In genomic region chr13:34822681-34823080, GRCh38 we compare ENCODE assay signal across 17 cellular contexts.
A peak's percentile ranks its signal among the peaks of the same experiment; 100 is the strongest.
DNase-seq lines count a peak whose midpoint lies in the region; ATAC-seq, FAIRE-seq and TF ChIP-seq lines count a peak whose summit lies in the region.
"Had no signal": no experiment of that assay in that cellular context is flagged by ENCODE, and none has a peak within 500 bp of the region (broad histone marks: within the 10 kb centered on the region; RNA-seq: fewer than 3 reads in every experiment).

No MANE protein-coding gene starts in this region.

- H3K4me1 ChIP-seq in HepG2 (ENCODE audit: insufficient read depth, low read length): peaks cover 8% of the 10 kb centered on the region; the same call in 1 of the 2 replicates
- H3K4me1 ChIP-seq in right lobe of liver: no peaks in the 10 kb centered on the region
- H3K4me1 ChIP-seq in pancreas: no peaks in the 10 kb centered on the region

- no peak for TF ChIP-seq RAD21 in HepG2 (CRISPR knock-in tag; IDR thresholded peaks at IDR 0.05)

- no peak overlapping the region for H3K4me3 ChIP-seq in HepG2 (replicated peaks in 1 of 3; ENCODE audit: insufficient read depth in 1 of 3, low read depth in 2 of 3, low read length in 3 of 3)
- H3K4me3 ChIP-seq in right lobe of liver: no peak overlapping the region
- no peak overlapping the region for H3K4me3 ChIP-seq in pancreas
- H3K4me3 ChIP-seq: GM23248 had no signal

- no peaks in the 10 kb centered on the region for H4K20me1 ChIP-seq in HepG2 (ENCODE audit: insufficient read depth, low read length)

- no peaks in the 10 kb centered on the region for H3K27me3 ChIP-seq in HepG2 (ENCODE audit: control insufficient read depth in 1 of 2, insufficient read depth in 2 of 2, low read length in 2 of 2)
- no peaks in the 10 kb centered on the region for H3K27me3 ChIP-seq in right lobe of liver
- no peaks in the 10 kb centered on the region for H3K27me3 ChIP-seq in pancreas

- no peaks in the 10 kb centered on the region for H3K36me3 Mint-ChIP-seq in endothelial cell (ENCODE audit: low read depth, unreplicated experiment)
- H3K36me3 Mint-ChIP-seq in naive thymus-derived CD8-positive, alpha-beta T cell: peaks cover 0 to 6% (median 0%) of the 10 kb centered on the region in 3 donors

- BruUV-seq in HepG2 (replicated peaks; lab: Mats Ljungman, UMichigan): no TSS peak

- TF ChIP-seq CTCF in HepG2 (CRISPR knock-in tag; IDR thresholded peaks at IDR 0.05) (no peak), right lobe of liver (IDR thresholded peaks at IDR 0.05) (no peak), endothelial cell (IDR thresholded peaks at IDR 0.05; ENCODE audit: unreplicated experiment) (no peak), pancreas (IDR thresholded peaks at IDR 0.05) (no peak)

- ATAC-seq in HepG2: no peak
- ATAC-seq in right lobe of liver: no peak
- no peak for ATAC-seq in pancreas
- ATAC-seq in naive thymus-derived CD8-positive, alpha-beta T cell: no peak
- ATAC-seq: HCT116 had no signal

- POLR2A ChIA-PET in HepG2 (lab: Yijun Ruan, JAX): no interaction called here
- POLR2A ChIA-PET in naive thymus-derived CD8-positive, alpha-beta T cell (lab: Charles Lee): no interaction called here

- H3K79me2 ChIP-seq in HepG2 (ENCODE audit: insufficient read depth, low read length): no peaks in the 10 kb centered on the region

- CTCF ChIA-PET in HepG2 (lab: Yijun Ruan, JAX; ENCODE audit: low intra/inter-chr PET ratio, low total read pairs): no interaction called here

- TF ChIP-seq POLR2A in HepG2 (IDR thresholded peaks at IDR 0.05; ENCODE audit: insufficient read depth in 1 of 2, low read depth in 2 of 2, low read length in 2 of 2) (no peak), right lobe of liver (IDR thresholded peaks at IDR 0.05) (no peak)

- no peak overlapping the region for H3K9ac ChIP-seq in HepG2 (ENCODE audit: insufficient read depth, low read depth, low read length)
- H3K9ac ChIP-seq: GM23248 had no signal

- H3K27ac Mint-ChIP-seq in endothelial cell (ENCODE audit: unreplicated experiment): no peak overlapping the region
- H3K27ac Mint-ChIP-seq in naive thymus-derived CD8-positive, alpha-beta T cell: no peak overlapping the region
- H3K27ac Mint-ChIP-seq: B cell; CD4-positive, alpha-beta T cell had no signal

- H3K9me3 Mint-ChIP-seq in endothelial cell (ENCODE audit: unreplicated experiment): no peaks in the 10 kb centered on the region
- H3K9me3 Mint-ChIP-seq in naive thymus-derived CD8-positive, alpha-beta T cell: peaks cover 0 to 10% (median 0%) of the 10 kb centered on the region in 9 donors

- TF ChIP-seq EP300 in HepG2 (IDR thresholded peaks at IDR 0.05; ENCODE audit: low read depth in 2 of 2, low read length in 2 of 2) (no peak), HepG2 (CRISPR knock-in tag; IDR thresholded peaks at IDR 0.05; ENCODE audit: borderline replicate concordance) (no peak)

- peaks cover 5% of the 10 kb centered on the region for H3K4me1 Mint-ChIP-seq in endothelial cell (ENCODE audit: unreplicated experiment)
- H3K4me1 Mint-ChIP-seq in naive thymus-derived CD8-positive, alpha-beta T cell: no peaks in the 10 kb centered on the region
- H3K4me1 Mint-ChIP-seq: B cell had no signal

- no peaks in the 10 kb centered on the region for H3K27me3 Mint-ChIP-seq in endothelial cell (ENCODE audit: unreplicated experiment)
- peaks cover 0 to 11% (median 2%) of the 10 kb centered on the region in 5 donors for H3K27me3 Mint-ChIP-seq in naive thymus-derived CD8-positive, alpha-beta T cell
- H3K27me3 Mint-ChIP-seq: B cell; CD4-positive, alpha-beta T cell had no signal

- no peaks in the 10 kb centered on the region for H3K36me3 ChIP-seq in HepG2 (replicated peaks in 1 of 2; ENCODE audit: control insufficient read depth in 1 of 2, insufficient read depth in 2 of 2, low read length in 2 of 2)
- H3K36me3 ChIP-seq in right lobe of liver: no peaks in the 10 kb centered on the region
- H3K36me3 ChIP-seq in pancreas: no peaks in the 10 kb centered on the region

- H3K9me3 ChIP-seq in HepG2 (ENCODE audit: low read length) (no peaks in the 10 kb centered on the region), right lobe of liver (no peaks in the 10 kb centered on the region), pancreas (no peaks in the 10 kb centered on the region)

- no peak for FAIRE-seq in HepG2 (lab: Jason Lieb, UNC)
- FAIRE-seq in pancreas (lab: Jason Lieb, UNC): no peak
- FAIRE-seq: H54 had no signal

- H3K4me3 Mint-ChIP-seq in endothelial cell (ENCODE audit: unreplicated experiment): no peak overlapping the region
- H3K4me3 Mint-ChIP-seq in naive thymus-derived CD8-positive, alpha-beta T cell: no peak overlapping the region
- H3K4me3 Mint-ChIP-seq: B cell; CD4-positive, alpha-beta T cell had no signal

- no peak overlapping the region for H3K4me2 ChIP-seq in HepG2 (ENCODE audit: low read depth, low read length)

- in situ Hi-C loops in HepG2 (cut with HindIII; ENCODE audit: extremely low pct_ligation_motif_present, low pct_unique_long_range_greater_than_20kb): no loop called here

- H2AFZ ChIP-seq in HepG2 (ENCODE audit: low read length): no peak overlapping the region
- H2AFZ ChIP-seq: GM23248 had no signal

- DNase-seq in HepG2 (ENCODE audit: low spot score) (no peak), right lobe of liver (no peak), KG1 (lab: John Stamatoyannopoulos, UW) (peak; percentile 17), kidney glomerular epithelial cell (lab: John Stamatoyannopoulos, UW) (peak; percentile 41), endothelial cell (ENCODE audit: low spot score) (no peak), pancreas (no peak), AML-193 (lab: John Stamatoyannopoulos, UW) (no peak)
- DNase-seq in naive thymus-derived CD8-positive, alpha-beta T cell: no peak
- DNase-seq: 8988T; ACHN; C1 segment of cervical spinal cord; CD4-positive, alpha-beta T cell; DMS153; GM23248 had no signal

- intact Hi-C loops in HepG2 (cut with micrococcal nuclease; ENCODE audit: unreplicated experiment) (no loop called here), right lobe of liver (cut with DNase I) (no loop called here), pancreas (cut with DNase I) (no loop called here)

- H3K27ac ChIP-seq in HepG2 (ENCODE audit: extremely low read length, insufficient read depth, low read length) (no peak overlapping the region), right lobe of liver (no peak overlapping the region), pancreas (no peak overlapping the region)
- H3K27ac ChIP-seq: GM23248 had no signal

TF ChIP-seq in HepG2, 621 proteins besides CTCF, POLR2A, EP300 and RAD21:
- TF ChIP-seq GLI4 (CRISPR knock-in tag; IDR thresholded peaks at IDR 0.05; ENCODE audit: borderline replicate concordance) (no peak), TBP (CRISPR knock-in tag; IDR thresholded peaks at IDR 0.05) (no peak), ZNF232 (CRISPR knock-in tag; IDR thresholded peaks at IDR 0.05; ENCODE audit: borderline replicate concordance) (no peak), SRY (CRISPR knock-in tag; IDR thresholded peaks at IDR 0.05) (no peak), HNRNPUL1 (IDR thresholded peaks at IDR 0.05; ENCODE audit: low read depth, low read length) (0 out of 2 replicates have a peak, but pooled peaks have one; percentile 36)

Comparison
In these comparisons a context has a peak if more than half of its experiments do, and no peak if none do; other contexts are left out.
1. DNase-seq: peak in KG1 (single experiment) and kidney glomerular epithelial cell (single experiment); none in HepG2 (single experiment), right lobe of liver (0 of 3), endothelial cell (single experiment), pancreas (0 of 6), AML-193 (0 of 2) and naive thymus-derived CD8-positive, alpha-beta T cell (0 of 10).